ENCODE assay signal across 22 cellular contexts in genomic region chr12:93673084-93673483, GRCh38. TPM values are rescaled to one million over a fixed set of nuclear protein-coding genes. Genes with fewer than 3 reads are reported as not detected.
"Had no signal": no experiment of that assay in that cellular context is flagged by ENCODE, and none has a peak within 500 bp of the region (broad histone marks: within the 10 kb centered on the region; RNA-seq: fewer than 3 reads in every experiment).

No MANE protein-coding gene starts in this region.

- FAIRE-seq: endometrium, pancreas had no signal

- ATAC-seq: activated CD8-positive, alpha-beta T cell treated with anti-CD3 and anti-CD28 coated beads, Interleukin-2, amount 10 ng/mL, durations not matched to agents 7 days and 5 days; activated T-cell treated with anti-CD3 and anti-CD28 coated beads, Interleukin-2, amount 50 U/mL, for 4 hours; gastrocnemius medialis; left ventricle myocardium superior; naive thymus-derived CD8-positive, alpha-beta T cell; pancreas; stimulated activated memory B cell treated with anti-CD40 and anti-IgM and Interleukin-4, amounts not matched to agents 10 μg/mL and 1 μg/mL and 100 μg/mL, for 72 hours had no signal

- H3K36me3 Mint-ChIP-seq: stimulated activated memory B cell treated with anti-CD40 and anti-IgM and Interleukin-4, amounts not matched to agents 10 μg/mL and 1 μg/mL and 100 μg/mL, for 72 hours had no signal

- H3K27ac Mint-ChIP-seq: activated CD4-positive, alpha-beta T cell treated with anti-CD3 and anti-CD28 coated beads, Interleukin-2, amount 10 ng/mL, durations not matched to agents 24 days and 14 days; activated CD8-positive, alpha-beta T cell treated with anti-CD3 and anti-CD28 coated beads, Interleukin-2, amount 10 ng/mL, durations not matched to agents 7 days and 5 days; memory B cell; naive thymus-derived CD8-positive, alpha-beta T cell; stimulated activated memory B cell treated with anti-CD40 and anti-IgM and Interleukin-4, amounts not matched to agents 10 μg/mL and 1 μg/mL and 100 μg/mL, for 72 hours had no signal

- DNase-seq: activated CD4-positive, alpha-beta T cell treated with anti-CD3 and anti-CD28 coated beads, Interleukin-2, amount 10 ng/mL, durations not matched to agents 24 days and 14 days; activated CD8-positive, alpha-beta memory T cell treated with anti-CD3 and anti-CD28 coated beads, Interleukin-2, amount 50 U/mL, for 4 hours; activated CD8-positive, alpha-beta T cell treated with anti-CD3 and anti-CD28 coated beads, Interleukin-2, amount 10 ng/mL, durations not matched to agents 7 days and 5 days; activated naive CD4-positive, alpha-beta T cell treated with anti-CD3 and anti-CD28 coated beads, Interleukin-2, amount 50 U/mL, for 16 hours; activated T-cell treated with anti-CD3 and anti-CD28 coated beads, Interleukin-2, amount 50 U/mL, for 4 hours; cortex of kidney; erythroblast; gastrocnemius medialis; head of caudate nucleus; left ventricle myocardium superior; naive thymus-derived CD8-positive, alpha-beta T cell; pancreas; sigmoid colon; spleen; stimulated activated CD4-positive, alpha-beta T cell treated with anti-CD3 and anti-CD28 coated beads, Interleukin-4, amount 100 ng/mL, for 4 hours; upper lobe of left lung had no signal

- H3K27me3 ChIP-seq: ascending aorta, gastrocnemius medialis, neutrophil, pancreas, sigmoid colon, spleen, upper lobe of left lung had no signal

- H3K36me3 ChIP-seq: ascending aorta, gastrocnemius medialis, neutrophil, pancreas, sigmoid colon, spleen, thoracic aorta, upper lobe of left lung had no signal

- H3K27ac ChIP-seq: ascending aorta, gastrocnemius medialis, neutrophil, pancreas, spleen, thoracic aorta, upper lobe of left lung had no signal

- H3K4me3 ChIP-seq: ascending aorta, gastrocnemius medialis, pancreas, sigmoid colon, spleen, thoracic aorta, upper lobe of left lung had no signal

- H3K4me3 Mint-ChIP-seq: activated CD4-positive, alpha-beta T cell treated with anti-CD3 and anti-CD28 coated beads, Interleukin-2, amount 10 ng/mL, durations not matched to agents 24 days and 14 days; activated CD8-positive, alpha-beta T cell treated with anti-CD3 and anti-CD28 coated beads, Interleukin-2, amount 10 ng/mL, durations not matched to agents 7 days and 5 days; activated T-cell treated with anti-CD3 and anti-CD28 coated beads, Interleukin-2, amount 50 U/mL, for 4 hours; memory B cell; naive thymus-derived CD8-positive, alpha-beta T cell; stimulated activated memory B cell treated with anti-CD40 and anti-IgM and Interleukin-4, amounts not matched to agents 10 μg/mL and 1 μg/mL and 100 μg/mL, for 72 hours had no signal

- H3K9me3 ChIP-seq: ascending aorta, gastrocnemius medialis, neutrophil, pancreas, sigmoid colon, thoracic aorta, upper lobe of left lung had no signal

RNA-seq across cellular contexts. Expression of gene CRADD, which starts 4.1 kb away (rescaled TPM):
- total RNA-seq: ascending aorta had no signal
